ENCODE assay signal across 8 cellular contexts in genomic region chr16:3654249-3654991, GRCh38. TPM values are rescaled to one million over a fixed set of nuclear protein-coding genes. Genes with fewer than 3 reads are reported as not detected.
DNase-seq lines count a peak whose midpoint lies in the region; ATAC-seq and TF ChIP-seq lines count a peak whose summit lies in the region.

DNASE1 (plus strand) TSS chr16:3654691; CDS start chr16:3655374, 683 bp downstream.

- BruUV-seq in Caco-2 (replicated peaks; lab: Mats Ljungman, UMichigan), result no TSS peak

- peak; percentile 94 to 98 for DNase-seq in Caco-2
- peak; percentile 26 to 72 for DNase-seq in HL-60 (ENCODE audit: low read depth in 1 of 2, low spot score in 1 of 2)
- peak; percentile 39 to 58 for DNase-seq in heart right ventricle
- DNase-seq in sciatic nerve (ENCODE audit: low spot score), result peak; percentile 75

- TF ChIP-seq CTCF in Caco-2 (IDR thresholded peaks at IDR 0.05; ENCODE audit: insufficient read depth in 1 of 2, low read depth in 1 of 2, low read length in 1 of 2, severe bottlenecking in 1 of 2, unreplicated experiment in 1 of 2) (peak; percentile 74 to 88), HL-60 (IDR thresholded peaks at IDR 0.05; ENCODE audit: insufficient read depth, low read length) (peak; percentile 77), heart right ventricle (IDR thresholded peaks at IDR 0.05) (peak; percentile 39 to 84 (median 64))

- POLR2A ChIA-PET in Caco-2 (lab: Charles Lee), result no interaction called here

- H3K27me3 ChIP-seq in Caco-2 (replicated peaks; ENCODE audit: control insufficient read depth, insufficient read depth, low read length), result no peaks in the 10 kb centered on the region
- H3K27me3 ChIP-seq in HL-60 (ENCODE audit: insufficient read depth, poor library complexity, severe bottlenecking), result no peaks in the 10 kb centered on the region
- no peaks in the 10 kb centered on the region for H3K27me3 ChIP-seq in heart right ventricle

- H3K36me3 ChIP-seq in Caco-2 (ENCODE audit: control insufficient read depth, insufficient read depth, low read length), result peaks cover 8% of the 10 kb centered on the region
- H3K36me3 ChIP-seq in heart right ventricle, result peaks cover 0 to 75% (median 28%) of the 10 kb centered on the region in 9 donors

- peak within 1 kb of the TSS; percentile 92 for H3K27ac Mint-ChIP-seq in Caco-2 (ENCODE audit: unreplicated experiment)
- peak within 1 kb of the TSS; percentile 46 for H3K27ac Mint-ChIP-seq in activated naive CD8-positive, alpha-beta T cell

- intact Hi-C loops in Caco-2 (cut with micrococcal nuclease; ENCODE audit: unreplicated experiment), result loop anchor here (1.0 kb wide), 1 partner anchor 8 kb away; no protein-coding TSS in a partner anchor
- intact Hi-C loops in heart right ventricle (cut with DNase I), result no loop called here
- intact Hi-C loops in sciatic nerve (cut with DNase I), result no loop called here

- H3K4me3 ChIP-seq in Caco-2 (ENCODE audit: low read depth, low read length) (peak within 1 kb of the TSS; percentile 39), HL-60 (replicated peaks; ENCODE audit: insufficient read depth, low read length) (no peak within 1 kb of the TSS), heart right ventricle (no peak within 1 kb of the TSS)

- H3K9me3 ChIP-seq in Caco-2, result no peaks in the 10 kb centered on the region
- no peaks in the 10 kb centered on the region for H3K9me3 ChIP-seq in heart right ventricle

- H3K4me1 ChIP-seq in Caco-2 (peaks cover 25% of the 10 kb centered on the region), heart right ventricle (peaks cover 0 to 20% (median 8%) of the 10 kb centered on the region in 9 donors)

- CTCF ChIA-PET in Caco-2 (lab: Charles Lee), result interaction anchor here (2.5 kb wide), 1 partner anchor 11 kb away, joined by 11 read pairs; no protein-coding TSS in a partner anchor

- H3K36me3 Mint-ChIP-seq in Caco-2 (ENCODE audit: insufficient read depth, unreplicated experiment), result peaks cover 79% of the 10 kb centered on the region
- peaks cover 3% of the 10 kb centered on the region for H3K36me3 Mint-ChIP-seq in activated naive CD8-positive, alpha-beta T cell

- H3K9me3 Mint-ChIP-seq in Caco-2 (ENCODE audit: unreplicated experiment), result no peaks in the 10 kb centered on the region
- H3K9me3 Mint-ChIP-seq in activated naive CD8-positive, alpha-beta T cell (ENCODE audit: low read depth), result no peaks in the 10 kb centered on the region

- no peaks in the 10 kb centered on the region for H3K27me3 Mint-ChIP-seq in Caco-2 (ENCODE audit: insufficient read depth, unreplicated experiment)
- H3K27me3 Mint-ChIP-seq in activated naive CD8-positive, alpha-beta T cell, result no peaks in the 10 kb centered on the region

- 62 to 67% methylated on average over 14 of the region's 14 CpGs for WGBS in heart right ventricle, 2 donors

- peak within 1 kb of the TSS; percentile 64 for H3K4me3 Mint-ChIP-seq in Caco-2 (ENCODE audit: unreplicated experiment)
- H3K4me3 Mint-ChIP-seq in activated naive CD8-positive, alpha-beta T cell, result no peak within 1 kb of the TSS

- H3K27ac ChIP-seq in HL-60 (replicated peaks) (no peak within 1 kb of the TSS), heart right ventricle (peak within 1 kb of the TSS in 6 of 10 donors; percentile 15 to 59 (median 35))

- peak; percentile 89 for ATAC-seq in SK-N-SH treated with all-trans-retinoic acid at 6 μM for 48 hours
- peak; percentile 45 to 78 (median 55) for ATAC-seq in heart right ventricle
- peak; percentile 69 for ATAC-seq in sciatic nerve
- ATAC-seq in HG02870 (IDR thresholded peaks at IDR 0.05; ENCODE audit: unreplicated experiment), result no peak
- ATAC-seq in GM18498 (IDR thresholded peaks at IDR 0.05; ENCODE audit: unreplicated experiment), result no peak

- peaks cover 19% of the 10 kb centered on the region for H3K4me1 Mint-ChIP-seq in Caco-2 (ENCODE audit: low read depth, unreplicated experiment)
- peaks cover 9% of the 10 kb centered on the region for H3K4me1 Mint-ChIP-seq in activated naive CD8-positive, alpha-beta T cell (ENCODE audit: low read depth)

TF ChIP-seq in SK-N-SH treated with all-trans-retinoic acid at 6 μM for 48 hours, 23 proteins besides CTCF, POLR2A, EP300 and RAD21:
- TF ChIP-seq ISL1 (CRISPR knock-in tag; IDR thresholded peaks at IDR 0.05) (no peak), PATZ1 (CRISPR knock-in tag; IDR thresholded peaks at IDR 0.05; ENCODE audit: borderline replicate concordance) (no peak), ZNF70 (CRISPR knock-in tag; IDR thresholded peaks at IDR 0.05) (no peak), PPARA (CRISPR knock-in tag; IDR thresholded peaks at IDR 0.05; ENCODE audit: borderline replicate concordance) (no peak), ESRRG (CRISPR knock-in tag; IDR thresholded peaks at IDR 0.05) (no peak), ZNF565 (CRISPR knock-in tag; conservative IDR thresholded peaks at IDR 0.05; ENCODE audit: low read depth) (no peak), OSR1 (CRISPR knock-in tag; IDR thresholded peaks at IDR 0.05) (no peak), ARNTL (CRISPR knock-in tag; IDR thresholded peaks at IDR 0.05; ENCODE audit: borderline replicate concordance, low read depth) (no peak), CSRNP3 (CRISPR knock-in tag; IDR thresholded peaks at IDR 0.05) (no peak), POU6F1 (CRISPR knock-in tag; IDR thresholded peaks at IDR 0.05; ENCODE audit: borderline replicate concordance, low read depth) (no peak)

RNA-seq across cellular contexts. Expression of gene DNASE1, which starts in this region (rescaled TPM):
- 26.2 and 38.1 TPM in 2 replicates for total RNA-seq in Caco-2 (2022)
- 10 to 100 TPM in 1 of 10 donors, 1 to 10 TPM in 9; 3.4 to 10.5 (median 7.4) TPM for total RNA-seq in heart right ventricle
- 10 to 100 TPM in 1 of 2 donors, 1 to 10 TPM in 1; 3.3 to 15.9 TPM for polyA plus RNA-seq in heart right ventricle
- 24.7 TPM for total RNA-seq in sciatic nerve

Comparison
In these comparisons a context has a peak if more than half of its experiments do, and no peak if none do; other contexts are left out.
1. ATAC-seq: peak in SK-N-SH treated with all-trans-retinoic acid at 6 μM for 48 hours (single experiment), heart right ventricle (8 of 8) and sciatic nerve (single experiment); none in HG02870 (single experiment) and GM18498 (single experiment).
2. Peak in every context shown above with its lines, with median percentiles within 50 percentile points of each other: DNase-seq and CTCF ChIP-seq.